ENCODE assay signal across 26 cellular contexts in the genomic region with DNA sequence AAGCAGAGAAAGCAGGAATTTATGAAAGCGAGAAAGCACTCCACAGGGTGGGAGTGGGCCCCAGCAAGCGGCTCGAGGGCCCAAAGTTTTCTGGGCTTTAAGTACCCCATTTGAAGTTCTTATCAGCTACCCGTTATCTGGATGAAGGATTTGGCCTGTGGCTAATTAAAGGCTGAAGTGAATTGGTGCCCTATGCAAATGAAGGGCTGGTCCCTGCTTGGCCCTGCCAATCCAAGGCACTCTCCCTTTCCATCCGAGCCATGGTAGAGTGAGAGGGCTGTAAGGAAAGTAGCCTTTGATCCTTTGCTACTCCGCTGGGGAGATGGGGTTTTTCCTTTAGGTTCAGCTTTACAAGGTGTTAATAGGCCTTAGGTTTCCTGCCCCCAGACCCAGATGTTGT.
"Had no signal": no experiment of that assay in that cellular context is flagged by ENCODE, and none has a peak within 500 bp of the region (broad histone marks: within the 10 kb centered on the region; RNA-seq: fewer than 3 reads in every experiment).

No MANE protein-coding gene starts in this region.

- H2AFZ ChIP-seq: parathyroid adenoma had no signal

- H3K36me3 Mint-ChIP-seq: natural killer cell; neural progenitor cell; stimulated activated effector memory CD8-positive, alpha-beta T cell treated with anti-CD3 and anti-CD28 coated beads, Interleukin-12 subunit alpha, Interleukin-12 subunit beta, amount 100 ng/mL, for 72 hours; stimulated activated naive B cell treated with anti-CD40 and anti-IgM and Interleukin-4, amounts not matched to agents 10 μg/mL and 1 μg/mL and 100 μg/mL, for 72 hours had no signal

- H3K9me3 Mint-ChIP-seq: natural killer cell; nephron; stimulated activated effector memory CD8-positive, alpha-beta T cell treated with anti-CD3 and anti-CD28 coated beads, Interleukin-12 subunit alpha, Interleukin-12 subunit beta, amount 100 ng/mL, for 72 hours; stimulated activated naive B cell treated with anti-CD40 and anti-IgM and Interleukin-4, amounts not matched to agents 10 μg/mL and 1 μg/mL and 100 μg/mL, for 72 hours; stimulated activated naive CD8-positive, alpha-beta T cell treated with anti-CD3 and anti-CD28 coated beads, Interleukin-15, Interleukin-2, amounts not matched to agents 100 ng/mL and 50 ng/mL, for 24 hours had no signal

- H3K27ac Mint-ChIP-seq: natural killer cell; nephron; neural progenitor cell; stimulated activated effector memory CD8-positive, alpha-beta T cell treated with anti-CD3 and anti-CD28 coated beads, Interleukin-12 subunit alpha, Interleukin-12 subunit beta, amount 100 ng/mL, for 72 hours; stimulated activated naive B cell treated with anti-CD40 and anti-IgM and Interleukin-4, amounts not matched to agents 10 μg/mL and 1 μg/mL and 100 μg/mL, for 72 hours; stimulated activated naive CD8-positive, alpha-beta T cell treated with anti-CD3 and anti-CD28 coated beads, Interleukin-15, Interleukin-2, amounts not matched to agents 100 ng/mL and 50 ng/mL, for 24 hours had no signal

- H3K27me3 ChIP-seq: neural progenitor cell, ovary, right lobe of liver, sigmoid colon, stomach, thyroid gland, tibial nerve, upper lobe of left lung, vagina had no signal

- H3K9ac ChIP-seq: neural progenitor cell, parathyroid adenoma had no signal

- ATAC-seq: natural killer cell; right cardiac atrium; right lobe of liver; stimulated activated effector memory CD8-positive, alpha-beta T cell treated with anti-CD3 and anti-CD28 coated beads, Interleukin-12 subunit alpha, Interleukin-12 subunit beta, amount 100 ng/mL, for 72 hours; stimulated activated naive B cell treated with anti-CD40 and anti-IgM and Interleukin-4, amounts not matched to agents 10 μg/mL and 1 μg/mL and 100 μg/mL, for 72 hours had no signal

- H3K27ac ChIP-seq: neural progenitor cell, ovary, parathyroid adenoma, prostate gland, right lobe of liver, sigmoid colon, stomach, thoracic aorta, thyroid gland, tibial nerve, upper lobe of left lung, vagina had no signal

- H3K79me2 ChIP-seq: parathyroid adenoma had no signal

- H3K36me3 ChIP-seq: neural progenitor cell, ovary, prostate gland, right lobe of liver, sigmoid colon, stomach, thoracic aorta, thyroid gland, tibial nerve, upper lobe of left lung, vagina had no signal

- H3K4me1 ChIP-seq: parathyroid adenoma, prostate gland, right lobe of liver, sigmoid colon, thyroid gland, tibial nerve, upper lobe of left lung, vagina had no signal

- H3K27me3 Mint-ChIP-seq: stimulated activated naive B cell treated with anti-CD40 and anti-IgM and Interleukin-4, amounts not matched to agents 10 μg/mL and 1 μg/mL and 100 μg/mL, for 72 hours; stimulated activated naive CD8-positive, alpha-beta T cell treated with anti-CD3 and anti-CD28 coated beads, Interleukin-15, Interleukin-2, amounts not matched to agents 100 ng/mL and 50 ng/mL, for 24 hours had no signal

- H3K4me3 Mint-ChIP-seq: natural killer cell; nephron; neural progenitor cell; stimulated activated effector memory CD8-positive, alpha-beta T cell treated with anti-CD3 and anti-CD28 coated beads, Interleukin-12 subunit alpha, Interleukin-12 subunit beta, amount 100 ng/mL, for 72 hours; stimulated activated naive B cell treated with anti-CD40 and anti-IgM and Interleukin-4, amounts not matched to agents 10 μg/mL and 1 μg/mL and 100 μg/mL, for 72 hours; stimulated activated naive CD8-positive, alpha-beta T cell treated with anti-CD3 and anti-CD28 coated beads, Interleukin-15, Interleukin-2, amounts not matched to agents 100 ng/mL and 50 ng/mL, for 24 hours had no signal

- DNase-seq: natural killer cell; occipital lobe; ovary; right cardiac atrium; right lobe of liver; sigmoid colon; small intestine; stimulated activated CD4-positive, alpha-beta T cell treated with anti-CD3 and anti-CD28 coated beads, Interleukin-15, amount 100 ng/mL, for 24 hours; stimulated activated CD4-positive, alpha-beta T cell treated with anti-CD3 and anti-CD28 coated beads, Interleukin-2, amount 100 ng/mL, for 24 hours; stimulated activated CD4-positive, alpha-beta T cell treated with anti-CD3 and anti-CD28 coated beads, Interleukin-2, amount 100 ng/mL, for 48 hours; stimulated activated CD4-positive, alpha-beta T cell treated with anti-CD3 and anti-CD28 coated beads, Interleukin-4, amount 100 ng/mL, for 24 hours; stimulated activated naive B cell treated with anti-CD40 and anti-IgM and Interleukin-4, amounts not matched to agents 10 μg/mL and 1 μg/mL and 100 μg/mL, for 72 hours; stimulated activated naive CD4-positive, alpha-beta T cell treated with Interleukin-2 at 50 U/mL for 16 hours; stomach; thyroid gland; trophoblast cell; upper lobe of left lung had no signal

- H3K4me1 Mint-ChIP-seq: stimulated activated naive B cell treated with anti-CD40 and anti-IgM and Interleukin-4, amounts not matched to agents 10 μg/mL and 1 μg/mL and 100 μg/mL, for 72 hours had no signal

- H3K4me2 ChIP-seq: neural progenitor cell had no signal

- H3K9me3 ChIP-seq: ovary, prostate gland, right lobe of liver, sigmoid colon, stomach, thoracic aorta, thyroid gland, tibial nerve, upper lobe of left lung, vagina had no signal

- H3K4me3 ChIP-seq: neural progenitor cell, ovary, prostate gland, right lobe of liver, sigmoid colon, stomach, thoracic aorta, thyroid gland, tibial nerve, upper lobe of left lung, vagina had no signal
